ENCODE assay signal across 8 cellular contexts in the genomic region with DNA sequence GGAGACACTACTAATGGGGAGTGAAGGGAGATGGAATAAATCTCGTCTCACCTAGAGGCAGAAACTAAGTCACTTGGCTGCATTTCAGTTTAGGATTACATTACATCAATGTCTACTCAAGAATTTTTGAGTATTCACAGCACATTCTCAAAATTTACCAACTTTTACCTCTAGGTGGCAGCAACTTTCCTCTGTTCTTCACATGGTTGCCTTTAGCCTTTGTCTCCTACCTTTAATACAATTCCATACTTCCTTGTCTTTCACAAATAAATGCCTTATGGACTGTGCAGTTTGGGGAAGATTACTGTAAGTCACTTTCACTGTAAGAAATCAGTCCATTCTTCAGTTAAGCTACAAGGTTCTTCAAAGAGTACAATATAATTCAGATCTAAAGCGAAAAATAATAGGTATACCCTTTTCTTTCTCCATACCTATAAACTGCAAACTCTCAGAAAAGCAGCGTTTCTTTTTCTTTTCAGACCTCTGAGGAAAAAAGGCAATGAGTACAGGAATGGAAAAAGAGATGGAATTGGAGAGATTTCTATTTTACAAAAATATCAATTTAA.
A peak's percentile ranks its signal among the peaks of the same experiment; 100 is the strongest.
DNase-seq lines count a peak whose midpoint lies in the region; ATAC-seq and TF ChIP-seq lines count a peak whose summit lies in the region.

No MANE protein-coding gene starts in this region.

- no peak overlapping the region for H3K27ac Mint-ChIP-seq in natural killer cell treated with Interleukin-12 subunit alpha and Interleukin-12 subunit beta and Interleukin-15 and Interleukin-18, amount 100 ng/mL, for 72 hours

- H3K36me3 Mint-ChIP-seq in natural killer cell treated with Interleukin-12 subunit alpha and Interleukin-12 subunit beta and Interleukin-15 and Interleukin-18, amount 100 ng/mL, for 72 hours: no peaks in the 10 kb centered on the region

- no peaks in the 10 kb centered on the region for H3K27me3 Mint-ChIP-seq in natural killer cell treated with Interleukin-12 subunit alpha and Interleukin-12 subunit beta and Interleukin-15 and Interleukin-18, amount 100 ng/mL, for 72 hours

- H3K4me1 Mint-ChIP-seq in natural killer cell treated with Interleukin-12 subunit alpha and Interleukin-12 subunit beta and Interleukin-15 and Interleukin-18, amount 100 ng/mL, for 72 hours (ENCODE audit: low read depth in 2 of 2): peaks cover 14 to 20% of the 10 kb centered on the region in 2 donors

- no peak overlapping the region for H3K4me3 Mint-ChIP-seq in natural killer cell treated with Interleukin-12 subunit alpha and Interleukin-12 subunit beta and Interleukin-15 and Interleukin-18, amount 100 ng/mL, for 72 hours

- ATAC-seq in SK-N-SH treated with all-trans-retinoic acid at 6 μM for 48 hours: peak; percentile 87
- ATAC-seq in esophagus mucosa: peak; percentile 56
- ATAC-seq in natural killer cell treated with Interleukin-12 subunit alpha and Interleukin-12 subunit beta and Interleukin-15 and Interleukin-18, amount 100 ng/mL, for 72 hours: no peak

- H3K9me3 Mint-ChIP-seq in natural killer cell treated with Interleukin-12 subunit alpha and Interleukin-12 subunit beta and Interleukin-15 and Interleukin-18, amount 100 ng/mL, for 72 hours: no peaks in the 10 kb centered on the region

- peak; percentile 26 for DNase-seq in stimulated activated CD4-positive, alpha-beta T cell treated with anti-CD3 and anti-CD28 coated beads, Interleukin-2, amount 100 ng/mL, for 4 hours (ENCODE audit: low read depth)
- DNase-seq in stimulated activated CD4-positive, alpha-beta T cell treated with anti-CD3 and anti-CD28 coated beads, Interleukin-15, amount 100 ng/mL, for 24 hours: no peak
- peak; percentile 40 for DNase-seq in HCEC 1CT
- peak; percentile 6 for DNase-seq in NCI-H1048 (lab: John Stamatoyannopoulos, UW)
- DNase-seq in natural killer cell treated with Interleukin-12 subunit alpha and Interleukin-12 subunit beta and Interleukin-15 and Interleukin-18, amount 100 ng/mL, for 72 hours (ENCODE audit: low spot score): peak; percentile 71
- DNase-seq in activated effector memory CD4-positive, alpha-beta T cell treated with anti-CD3 and anti-CD28 coated beads, Interleukin-2, amount 50 U/mL, for 16 hours: no peak

TF ChIP-seq in SK-N-SH treated with all-trans-retinoic acid at 6 μM for 48 hours, 23 proteins besides CTCF, POLR2A, EP300 and RAD21:
- TF ChIP-seq CSDC2 (CRISPR knock-in tag; IDR thresholded peaks at IDR 0.05): no peak
- TF ChIP-seq, protein P1, sequence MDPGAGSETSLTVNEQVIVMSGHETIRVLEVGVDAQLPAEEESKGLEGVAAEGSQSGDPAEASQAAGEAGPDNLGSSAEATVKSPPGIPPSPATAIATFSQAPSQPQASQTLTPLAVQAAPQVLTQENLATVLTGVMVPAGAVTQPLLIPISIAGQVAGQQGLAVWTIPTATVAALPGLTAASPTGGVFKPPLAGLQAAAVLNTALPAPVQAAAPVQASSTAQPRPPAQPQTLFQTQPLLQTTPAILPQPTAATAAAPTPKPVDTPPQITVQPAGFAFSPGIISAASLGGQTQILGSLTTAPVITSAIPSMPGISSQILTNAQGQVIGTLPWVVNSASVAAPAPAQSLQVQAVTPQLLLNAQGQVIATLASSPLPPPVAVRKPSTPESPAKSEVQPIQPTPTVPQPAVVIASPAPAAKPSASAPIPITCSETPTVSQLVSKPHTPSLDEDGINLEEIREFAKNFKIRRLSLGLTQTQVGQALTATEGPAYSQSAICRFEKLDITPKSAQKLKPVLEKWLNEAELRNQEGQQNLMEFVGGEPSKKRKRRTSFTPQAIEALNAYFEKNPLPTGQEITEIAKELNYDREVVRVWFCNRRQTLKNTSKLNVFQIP (CRISPR knock-in tag; IDR thresholded peaks at IDR 0.05; ENCODE audit: borderline replicate concordance, low read depth): no peak
- TF ChIP-seq, protein P2, sequence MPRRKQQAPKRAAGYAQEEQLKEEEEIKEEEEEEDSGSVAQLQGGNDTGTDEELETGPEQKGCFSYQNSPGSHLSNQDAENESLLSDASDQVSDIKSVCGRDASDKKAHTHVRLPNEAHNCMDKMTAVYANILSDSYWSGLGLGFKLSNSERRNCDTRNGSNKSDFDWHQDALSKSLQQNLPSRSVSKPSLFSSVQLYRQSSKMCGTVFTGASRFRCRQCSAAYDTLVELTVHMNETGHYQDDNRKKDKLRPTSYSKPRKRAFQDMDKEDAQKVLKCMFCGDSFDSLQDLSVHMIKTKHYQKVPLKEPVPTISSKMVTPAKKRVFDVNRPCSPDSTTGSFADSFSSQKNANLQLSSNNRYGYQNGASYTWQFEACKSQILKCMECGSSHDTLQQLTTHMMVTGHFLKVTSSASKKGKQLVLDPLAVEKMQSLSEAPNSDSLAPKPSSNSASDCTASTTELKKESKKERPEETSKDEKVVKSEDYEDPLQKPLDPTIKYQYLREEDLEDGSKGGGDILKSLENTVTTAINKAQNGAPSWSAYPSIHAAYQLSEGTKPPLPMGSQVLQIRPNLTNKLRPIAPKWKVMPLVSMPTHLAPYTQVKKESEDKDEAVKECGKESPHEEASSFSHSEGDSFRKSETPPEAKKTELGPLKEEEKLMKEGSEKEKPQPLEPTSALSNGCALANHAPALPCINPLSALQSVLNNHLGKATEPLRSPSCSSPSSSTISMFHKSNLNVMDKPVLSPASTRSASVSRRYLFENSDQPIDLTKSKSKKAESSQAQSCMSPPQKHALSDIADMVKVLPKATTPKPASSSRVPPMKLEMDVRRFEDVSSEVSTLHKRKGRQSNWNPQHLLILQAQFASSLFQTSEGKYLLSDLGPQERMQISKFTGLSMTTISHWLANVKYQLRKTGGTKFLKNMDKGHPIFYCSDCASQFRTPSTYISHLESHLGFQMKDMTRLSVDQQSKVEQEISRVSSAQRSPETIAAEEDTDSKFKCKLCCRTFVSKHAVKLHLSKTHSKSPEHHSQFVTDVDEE (CRISPR knock-in tag; IDR thresholded peaks at IDR 0.05): no peak
- no peak for TF ChIP-seq PPARA (CRISPR knock-in tag; IDR thresholded peaks at IDR 0.05; ENCODE audit: borderline replicate concordance)
- TF ChIP-seq BACH2 (CRISPR knock-in tag; IDR thresholded peaks at IDR 0.05; ENCODE audit: borderline replicate concordance): no peak
- no peak for TF ChIP-seq ISL1 (CRISPR knock-in tag; IDR thresholded peaks at IDR 0.05)

Comparison
In these comparisons a context has a peak if more than half of its experiments do, and no peak if none do; other contexts are left out.
1. DNase-seq: peak in stimulated activated CD4-positive, alpha-beta T cell treated with anti-CD3 and anti-CD28 coated beads, Interleukin-2, amount 100 ng/mL, for 4 hours (single experiment), HCEC 1CT (single experiment), NCI-H1048 (single experiment) and natural killer cell treated with Interleukin-12 subunit alpha and Interleukin-12 subunit beta and Interleukin-15 and Interleukin-18, amount 100 ng/mL, for 72 hours (single experiment); none in stimulated activated CD4-positive, alpha-beta T cell treated with anti-CD3 and anti-CD28 coated beads, Interleukin-15, amount 100 ng/mL, for 24 hours (single experiment) and activated effector memory CD4-positive, alpha-beta T cell treated with anti-CD3 and anti-CD28 coated beads, Interleukin-2, amount 50 U/mL, for 16 hours (single experiment).
2. ATAC-seq: peak in SK-N-SH treated with all-trans-retinoic acid at 6 μM for 48 hours (single experiment) and esophagus mucosa (single experiment); none in natural killer cell treated with Interleukin-12 subunit alpha and Interleukin-12 subunit beta and Interleukin-15 and Interleukin-18, amount 100 ng/mL, for 72 hours (0 of 2).